In the genomic region with DNA sequence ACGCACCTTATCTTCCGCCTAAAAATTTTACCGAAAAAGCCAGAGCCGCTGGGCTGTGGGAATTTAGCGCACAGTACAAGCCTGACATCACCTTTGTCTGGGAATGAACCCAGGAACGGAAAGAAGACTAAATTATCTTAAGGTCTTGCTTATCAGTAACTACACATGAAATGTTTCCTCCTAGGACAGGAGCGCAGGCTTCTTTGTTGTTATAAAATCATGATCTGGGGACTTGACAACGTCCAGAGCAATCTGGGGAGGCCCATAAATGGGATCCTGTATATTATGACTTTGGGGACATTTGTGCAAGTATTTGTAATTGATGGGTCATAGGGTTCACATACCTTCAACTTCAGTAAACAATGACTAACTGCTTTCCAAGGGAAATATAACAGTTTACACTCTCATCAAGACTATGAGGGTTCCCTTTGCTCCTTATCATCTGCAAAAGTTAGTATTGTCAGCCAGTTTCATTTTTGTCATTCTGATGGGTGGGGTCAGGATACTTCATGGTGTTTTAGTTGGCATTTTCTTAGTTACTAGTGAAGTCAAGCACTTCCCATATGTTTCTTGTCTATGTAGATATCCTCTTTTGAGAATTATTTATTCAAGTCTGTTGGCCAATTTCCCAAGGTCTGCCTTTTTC, we compare ENCODE assay signal across 8 cellular contexts.
DNase-seq lines count a peak whose midpoint lies in the region; ATAC-seq and TF ChIP-seq lines count a peak whose summit lies in the region.

No MANE protein-coding gene starts in this region.

- H2AFZ ChIP-seq in hepatocyte: no peak overlapping the region

- no peak for DNase-seq in heart left ventricle
- no peak for DNase-seq in left ventricle myocardium superior
- no peak for DNase-seq in RWPE2 (ENCODE audit: low spot score)
- DNase-seq in hepatocyte (ENCODE audit: low spot score): peak; percentile 33
- no peak for DNase-seq in upper lobe of right lung
- no peak for DNase-seq in RPMI8226
- no peak for DNase-seq in inferior parietal cortex (ENCODE audit: extremely low spot score)
- DNase-seq in NCI-H2227 treated with DMSO at 0.1 percent for 48 hours (lab: John Stamatoyannopoulos, UW): no peak

- no peaks in the 10 kb centered on the region for H3K36me3 ChIP-seq in heart left ventricle
- no peaks in the 10 kb centered on the region for H3K36me3 ChIP-seq in RWPE2 (ENCODE audit: low read depth)
- H3K36me3 ChIP-seq in hepatocyte (replicated peaks; ENCODE audit: insufficient read depth, low read depth): no peaks in the 10 kb centered on the region
- H3K36me3 ChIP-seq in upper lobe of right lung: no peaks in the 10 kb centered on the region

- no peaks in the 10 kb centered on the region for H3K9me2 ChIP-seq in hepatocyte (replicated peaks; ENCODE audit: insufficient read depth)

- intact Hi-C loops in heart left ventricle (cut with DNase I) (loop anchor here (1.0 to 10.0 kb wide), 8 partner anchors 216 to 310 kb away; no protein-coding TSS in a partner anchor), left ventricle myocardium superior (cut with micrococcal nuclease) (loop anchor here (1.0 kb wide), 1 partner anchor 217 kb away; no protein-coding TSS in a partner anchor), upper lobe of right lung (cut with DNase I) (loop anchor here (10.0 kb wide), 1 partner anchor 220 kb away; no protein-coding TSS in a partner anchor)

- H3K4me3 ChIP-seq in heart left ventricle: peak overlapping the region in 10 of 12 donors; percentile 29 to 52 (median 43)
- H3K4me3 ChIP-seq in RWPE2 (ENCODE audit: severe bottlenecking): peak overlapping the region; percentile 13
- no peak overlapping the region for H3K4me3 ChIP-seq in hepatocyte
- H3K4me3 ChIP-seq in upper lobe of right lung: peak overlapping the region; percentile 43

- peak overlapping the region; percentile 78 for H3K4me2 ChIP-seq in hepatocyte

- H3K79me2 ChIP-seq in hepatocyte: no peaks in the 10 kb centered on the region

- no peak overlapping the region for H3K27ac ChIP-seq in heart left ventricle
- H3K27ac ChIP-seq in RWPE2 (ENCODE audit: poor library complexity, severe bottlenecking): peak overlapping the region; percentile 9
- H3K27ac ChIP-seq in hepatocyte: no peak overlapping the region
- no peak overlapping the region for H3K27ac ChIP-seq in upper lobe of right lung

- H3K27me3 ChIP-seq in heart left ventricle: no peaks in the 10 kb centered on the region
- H3K27me3 ChIP-seq in RWPE2 (ENCODE audit: insufficient read depth, poor library complexity, severe bottlenecking): no peaks in the 10 kb centered on the region
- no peaks in the 10 kb centered on the region for H3K27me3 ChIP-seq in hepatocyte
- no peaks in the 10 kb centered on the region for H3K27me3 ChIP-seq in upper lobe of right lung

- H4K20me1 ChIP-seq in hepatocyte (ENCODE audit: insufficient read depth, poor library complexity, severe bottlenecking): no peaks in the 10 kb centered on the region

- peaks cover 0 to 24% (median 0%) of the 10 kb centered on the region in 12 donors for H3K9me3 ChIP-seq in heart left ventricle
- H3K9me3 ChIP-seq in RWPE2 (ENCODE audit: severe bottlenecking): no peaks in the 10 kb centered on the region
- no peaks in the 10 kb centered on the region for H3K9me3 ChIP-seq in hepatocyte (ENCODE audit: low read depth)
- H3K9me3 ChIP-seq in upper lobe of right lung: no peaks in the 10 kb centered on the region

- TF ChIP-seq CTCF in heart left ventricle (IDR thresholded peaks at IDR 0.05) (peak in 3 of 12 donors; percentile 3 to 25 (median 12)), RWPE2 (IDR thresholded peaks at IDR 0.05; ENCODE audit: poor library complexity, severe bottlenecking) (peak; percentile 66), hepatocyte (IDR thresholded peaks at IDR 0.05; ENCODE audit: poor library complexity) (no peak), upper lobe of right lung (IDR thresholded peaks at IDR 0.05) (no peak)

- 3 to 9% (median 8%) methylated on average over 8 of the region's 8 CpGs for WGBS in heart left ventricle, 4 donors
- 7% methylated on average over 8 of the region's 8 CpGs for WGBS in hepatocyte (ENCODE audit: low lambda C conversion rate, missing lambda C conversion rate)

- peak in 1 of 4 donors; percentile 6 for ATAC-seq in heart left ventricle
- no peak for ATAC-seq in left ventricle myocardium superior
- peak; percentile 72 for ATAC-seq in RWPE2 (ENCODE audit: low read depth)
- no peak for ATAC-seq in upper lobe of right lung

- H3K4me1 ChIP-seq in heart left ventricle (peaks cover 0 to 14% (median 6%) of the 10 kb centered on the region in 12 donors), RWPE2 (ENCODE audit: insufficient read depth, poor library complexity, severe bottlenecking) (peaks cover 7% of the 10 kb centered on the region), hepatocyte (ENCODE audit: insufficient read depth) (peaks cover 12% of the 10 kb centered on the region), upper lobe of right lung (peaks cover 9% of the 10 kb centered on the region)

- TF ChIP-seq POLR2A in heart left ventricle (IDR thresholded peaks at IDR 0.05): no peak
